In genomic region chr10:86113044-86113443, GRCh38 we compare ENCODE assay signal across 21 cellular contexts.
"Had no signal": no experiment of that assay in that cellular context is flagged by ENCODE, and none has a peak within 500 bp of the region (broad histone marks: within the 10 kb centered on the region; RNA-seq: fewer than 3 reads in every experiment).

No MANE protein-coding gene starts in this region.

- H3K9me3 ChIP-seq: mucosa of descending colon, pancreas, suprapubic skin, thyroid gland, uterus had no signal

- H3K27ac Mint-ChIP-seq: dendritic cell treated with granulocyte-macrophage colony-stimulating factor and Interleukin-4, amounts not matched to agents 40 ng/mL and 50 ng/mL, for 4 days; natural killer cell; progenitor cell of endocrine pancreas; type B pancreatic cell had no signal

- H3K4me3 ChIP-seq: mucosa of descending colon, pancreas, suprapubic skin, thyroid gland, uterus had no signal

- H3K27ac ChIP-seq: foreskin keratinocyte, pancreas, suprapubic skin, thyroid gland, uterus had no signal

- H3K4me3 Mint-ChIP-seq: dendritic cell treated with granulocyte-macrophage colony-stimulating factor and Interleukin-4, amounts not matched to agents 40 ng/mL and 50 ng/mL, for 4 days; natural killer cell; neural crest cell; type B pancreatic cell had no signal

- H3K4me1 ChIP-seq: foreskin keratinocyte, pancreas, suprapubic skin, uterus had no signal

- ATAC-seq: foreskin keratinocyte; mucosa of descending colon; natural killer cell; pancreas; right cardiac atrium; stimulated activated naive CD8-positive, alpha-beta T cell treated with anti-CD3 and anti-CD28 coated beads, Interleukin-15, Interleukin-2, amounts not matched to agents 100 U/mL and 50 U/mL, for 24 hours had no signal

- H3K4me1 Mint-ChIP-seq: natural killer cell, neural crest cell had no signal

- H3K27me3 ChIP-seq: foreskin keratinocyte, pancreas, suprapubic skin, thyroid gland, uterus had no signal

- FAIRE-seq: colon, endothelial cell of umbilical vein, pancreas, small intestine had no signal

- H3K36me3 ChIP-seq: pancreas, suprapubic skin, thyroid gland, uterus had no signal

- H3K9me3 Mint-ChIP-seq: dendritic cell treated with granulocyte-macrophage colony-stimulating factor and Interleukin-4, amounts not matched to agents 40 ng/mL and 50 ng/mL, for 4 days; natural killer cell; neural crest cell; type B pancreatic cell had no signal

- H3K27me3 Mint-ChIP-seq: dendritic cell treated with granulocyte-macrophage colony-stimulating factor and Interleukin-4, amounts not matched to agents 40 ng/mL and 50 ng/mL, for 4 days had no signal

- H3K36me3 Mint-ChIP-seq: natural killer cell, type B pancreatic cell had no signal

- DNase-seq: erythroblast; foreskin keratinocyte; hippocampal formation; kidney glomerular epithelial cell; mammary epithelial cell; mucosa of descending colon; natural killer cell; pancreas; right cardiac atrium; small intestine; stimulated activated CD4-positive, alpha-beta T cell treated with anti-CD3 and anti-CD28 coated beads, Interleukin-12 subunit alpha, Interleukin-12 subunit beta, amount 100 ng/mL, for 4 hours; stimulated activated naive CD8-positive, alpha-beta T cell treated with anti-CD3 and anti-CD28 coated beads, Interleukin-15, Interleukin-2, amounts not matched to agents 100 U/mL and 50 U/mL, for 24 hours; thyroid gland; uterus had no signal
